Comparison of ENCODE assay signal across 9 cellular contexts in genomic region chr14:23605931-23606585, GRCh38. TPM values are rescaled to one million over a fixed set of nuclear protein-coding genes. Genes with fewer than 3 reads are reported as not detected.
DNase-seq lines count a peak whose midpoint lies in the region; ATAC-seq and TF ChIP-seq lines count a peak whose summit lies in the region.
"Had no signal": no experiment of that assay in that cellular context is flagged by ENCODE, and none has a peak within 500 bp of the region (broad histone marks: within the 10 kb centered on the region; RNA-seq: fewer than 3 reads in every experiment).

No MANE protein-coding gene starts in this region.

- H3K27me3 Mint-ChIP-seq in activated CD4-positive, alpha-beta T cell treated with anti-CD3 and anti-CD28 coated beads for 36 hours = no peaks in the 10 kb centered on the region
- peaks cover 10% of the 10 kb centered on the region for H3K27me3 Mint-ChIP-seq in osteocyte (ENCODE audit: unreplicated experiment)

- peaks cover 9% of the 10 kb centered on the region for H3K9me3 Mint-ChIP-seq in activated CD4-positive, alpha-beta T cell treated with anti-CD3 and anti-CD28 coated beads for 36 hours (ENCODE audit: low read depth)
- H3K9me3 Mint-ChIP-seq in osteocyte (ENCODE audit: unreplicated experiment) = no peaks in the 10 kb centered on the region

- peak; percentile 90 for ATAC-seq in activated CD4-positive, alpha-beta T cell treated with anti-CD3 and anti-CD28 coated beads for 36 hours
- ATAC-seq in GM21723 (IDR thresholded peaks at IDR 0.05; ENCODE audit: unreplicated experiment) (peak; percentile 84), HG03469 (IDR thresholded peaks at IDR 0.05; ENCODE audit: unreplicated experiment) (peak; percentile 81)
- ATAC-seq: A549 had no signal

- H3K4me1 Mint-ChIP-seq in activated CD4-positive, alpha-beta T cell treated with anti-CD3 and anti-CD28 coated beads for 36 hours = peaks cover 48% of the 10 kb centered on the region
- H3K4me1 Mint-ChIP-seq in osteocyte (ENCODE audit: unreplicated experiment) = no peaks in the 10 kb centered on the region

- CTCF ChIA-PET in activated CD4-positive, alpha-beta T cell treated with anti-CD3 and anti-CD28 coated beads for 36 hours (lab: Charles Lee) = interaction anchor here (0.6 to 5.2 kb wide), 10 partner anchors 9 to 429 kb away, joined by 3 to 31 read pairs (median 4); no protein-coding TSS in a partner anchor

- H3K4me3 Mint-ChIP-seq in activated CD4-positive, alpha-beta T cell treated with anti-CD3 and anti-CD28 coated beads for 36 hours = peak overlapping the region; percentile 2
- no peak overlapping the region for H3K4me3 Mint-ChIP-seq in osteocyte (ENCODE audit: unreplicated experiment)

- peak overlapping the region; percentile 84 for H3K27ac Mint-ChIP-seq in activated CD4-positive, alpha-beta T cell treated with anti-CD3 and anti-CD28 coated beads for 36 hours
- H3K27ac Mint-ChIP-seq in osteocyte (ENCODE audit: unreplicated experiment) = no peak overlapping the region

- no peak for TF ChIP-seq CTCF in osteocyte (IDR thresholded peaks at IDR 0.05)

- POLR2A ChIA-PET in activated CD4-positive, alpha-beta T cell treated with anti-CD3 and anti-CD28 coated beads for 36 hours (lab: Charles Lee) = interaction anchor here (0.9 kb wide), 1 partner anchor 40 kb away, joined by 5 read pairs; no protein-coding TSS in a partner anchor

- intact Hi-C loops in activated CD4-positive, alpha-beta T cell treated with anti-CD3 and anti-CD28 coated beads for 36 hours (cut with DNase I, micrococcal nuclease) = loop anchor here in 1 of 2 experiments (1.0 kb wide), 1 partner anchor 272 kb away; no protein-coding TSS in a partner anchor

- peak; percentile 44 for DNase-seq in activated CD4-positive, alpha-beta T cell treated with anti-CD3 and anti-CD28 coated beads for 36 hours
- DNase-seq in activated CD4-positive, alpha-beta T cell treated with anti-CD3 and anti-CD28 coated beads, Interleukin-2, amount 50 U/mL, for 1 hour = no peak
- DNase-seq in osteocyte (ENCODE audit: extremely low spot score, unreplicated experiment) (peak; percentile 40), cerebellum (ENCODE audit: low spot score) (no peak), NCI-H2107 (lab: John Stamatoyannopoulos, UW) (no peak), 8988T (no peak)

- H3K36me3 Mint-ChIP-seq in activated CD4-positive, alpha-beta T cell treated with anti-CD3 and anti-CD28 coated beads for 36 hours (ENCODE audit: low read depth) = peaks cover 12% of the 10 kb centered on the region
- no peaks in the 10 kb centered on the region for H3K36me3 Mint-ChIP-seq in osteocyte (ENCODE audit: unreplicated experiment)

RNA-seq across cellular contexts. Expression of gene JPH4, which starts 27.5 kb away (rescaled TPM):
- total RNA-seq in activated CD4-positive, alpha-beta T cell treated with anti-CD3 and anti-CD28 coated beads for 36 hours = not detected
- total RNA-seq in osteocyte = not detected in 2 replicates
- total RNA-seq in cerebellum = 33.3 TPM

RNA-seq across cellular contexts. Expression of gene DHRS2, which starts 30.1 kb away (rescaled TPM):
- total RNA-seq in activated CD4-positive, alpha-beta T cell treated with anti-CD3 and anti-CD28 coated beads for 36 hours = 1 to 10 TPM; 3.1 to 3.7 TPM
- total RNA-seq in osteocyte = not detected in 2 replicates
- 0.27 TPM for total RNA-seq in cerebellum

RNA-seq across cellular contexts. Expression of gene AP1G2, which starts 38.5 kb away (rescaled TPM):
- 100 to 1,000 TPM; 162 to 166 TPM for total RNA-seq in activated CD4-positive, alpha-beta T cell treated with anti-CD3 and anti-CD28 coated beads for 36 hours
- total RNA-seq in osteocyte (27.5 and 32.6 TPM in 2 replicates), cerebellum (27.5 TPM)

RNA-seq across cellular contexts. Expression of gene THTPA, which starts 50.0 kb away (rescaled TPM):
- total RNA-seq in activated CD4-positive, alpha-beta T cell treated with anti-CD3 and anti-CD28 coated beads for 36 hours = 1 to 10 TPM; 8.3 to 8.5 TPM
- total RNA-seq in osteocyte (22.3 and 25.7 TPM in 2 replicates), cerebellum (10.0 TPM)

RNA-seq across cellular contexts. Expression of gene ZFHX2, which starts 54.5 kb away (rescaled TPM):
- 1 to 10 TPM; 1.0 to 1.3 TPM for total RNA-seq in activated CD4-positive, alpha-beta T cell treated with anti-CD3 and anti-CD28 coated beads for 36 hours
- 3.8 and 5.7 TPM in 2 replicates for total RNA-seq in osteocyte
- 4.2 TPM for total RNA-seq in cerebellum

Comparison
In these comparisons a context has a peak if more than half of its experiments do, and no peak if none do; other contexts are left out.
1. DNase-seq: peak in activated CD4-positive, alpha-beta T cell treated with anti-CD3 and anti-CD28 coated beads for 36 hours (single experiment) and osteocyte (single experiment); none in activated CD4-positive, alpha-beta T cell treated with anti-CD3 and anti-CD28 coated beads, Interleukin-2, amount 50 U/mL, for 1 hour (single experiment), cerebellum (single experiment), NCI-H2107 (single experiment) and 8988T (single experiment).
2. RNA of gene JPH4, which starts 27.5 kb away (total RNA-seq): 33.3 TPM in cerebellum (single experiment); not detected in osteocyte and not detected in activated CD4-positive, alpha-beta T cell treated with anti-CD3 and anti-CD28 coated beads for 36 hours; every median in the first group is over 10 times any median in the second.
3. Peak in every context shown above with its lines, with median percentiles within 50 percentile points of each other: ATAC-seq.